Comparison of ENCODE assay signal across 18 cellular contexts in the genomic region with DNA sequence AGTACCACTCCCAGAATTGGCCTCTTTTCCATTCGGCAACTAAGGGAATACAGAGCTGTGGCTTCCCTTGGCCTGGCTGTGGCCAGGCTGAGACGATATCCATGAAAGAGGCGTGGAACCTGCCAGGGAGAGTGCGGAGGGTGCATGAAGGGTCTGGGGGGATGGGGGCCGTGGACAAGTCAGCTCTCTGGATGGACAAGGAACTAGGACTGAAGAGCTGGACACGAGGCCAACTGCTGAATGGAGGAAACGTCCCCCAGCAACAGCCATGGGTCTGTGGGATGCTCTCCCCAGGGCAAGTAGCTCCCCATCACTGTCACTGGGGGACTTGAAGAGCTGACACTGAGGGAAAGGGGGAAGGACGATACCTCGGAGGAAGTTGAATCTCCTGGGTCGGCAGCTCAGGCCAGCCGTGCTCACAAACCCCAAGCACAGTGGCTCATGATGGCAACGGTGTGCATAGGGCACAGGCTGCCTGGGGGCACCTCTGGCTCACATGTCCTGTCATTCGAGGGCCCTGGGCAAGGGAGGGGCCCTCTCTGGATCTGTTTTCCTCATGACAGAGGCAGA. TPM values are rescaled to one million over a fixed set of nuclear protein-coding genes. Genes with fewer than 3 reads are reported as not detected.
DNase-seq lines count a peak whose midpoint lies in the region; ATAC-seq and TF ChIP-seq lines count a peak whose summit lies in the region.
"Had no signal": no experiment of that assay in that cellular context is flagged by ENCODE, and none has a peak within 500 bp of the region (broad histone marks: within the 10 kb centered on the region; RNA-seq: fewer than 3 reads in every experiment).

No MANE protein-coding gene starts in this region.

- H2AK5ac ChIP-seq in neuronal stem cell (ENCODE audit: low read depth, low read length): peak overlapping the region; percentile 37

- ATAC-seq in RWPE2 (ENCODE audit: low read depth) (no peak), GM18858 (IDR thresholded peaks at IDR 0.05; ENCODE audit: unreplicated experiment) (no peak)
- ATAC-seq: CD8-positive, alpha-beta T cell had no signal

- H4K91ac ChIP-seq in neuronal stem cell (ENCODE audit: low read depth, low read length, poor library complexity): no peak overlapping the region

- H4K8ac ChIP-seq in neuronal stem cell (ENCODE audit: low read depth, low read length): no peak overlapping the region

- no peaks in the 10 kb centered on the region for H3K79me1 ChIP-seq in neuronal stem cell (ENCODE audit: low read depth, low read length)

- H3K18ac ChIP-seq in neuronal stem cell (ENCODE audit: low read length): no peak overlapping the region

- H2BK12ac ChIP-seq in neuronal stem cell (ENCODE audit: low read length): no peak overlapping the region

- TF ChIP-seq CTCF in RWPE2 (IDR thresholded peaks at IDR 0.05; ENCODE audit: poor library complexity, severe bottlenecking): no peak

- WGBS in neuronal stem cell (ENCODE audit: extremely low coverage in 2 of 2, insufficient read length in 2 of 2, insufficient replicate concordance in 1 of 2), 2 donors: no CpG with 5 or more reads among the region's 13 CpGs

- DNase-seq in RWPE2 (ENCODE audit: low spot score) (peak; percentile 19), neuronal stem cell (ENCODE audit: low spot score) (no peak), NK-92 (lab: John Stamatoyannopoulos, UW; ENCODE audit: unreplicated experiment) (no peak), SIG-M5 (lab: John Stamatoyannopoulos, UW) (no peak), superior temporal gyrus (ENCODE audit: extremely low spot score) (no peak)
- DNase-seq: C1 segment of cervical spinal cord; CD8-positive, alpha-beta T cell; DMS153; GDM1; Kasumi-1; NCI-H1694; NCI-H2081; NCI-H524 treated with DMSO at 0.1 percent for 48 hours; NCI-H82; SW 1271 had no signal

- no peak overlapping the region for H2BK120ac ChIP-seq in neuronal stem cell (ENCODE audit: low read depth, low read length)

- H3K27me3 ChIP-seq in RWPE2 (ENCODE audit: insufficient read depth, poor library complexity, severe bottlenecking): peaks cover 69% of the 10 kb centered on the region
- peaks cover 6 to 28% (median 24%) of the 10 kb centered on the region in 3 experiments for H3K27me3 ChIP-seq in neuronal stem cell (ENCODE audit: control insufficient read depth in 3 of 3, insufficient read depth in 3 of 3, low read depth in 1 of 3, low read length in 3 of 3)

- H3K4me3 ChIP-seq in RWPE2 (ENCODE audit: severe bottlenecking): no peak overlapping the region
- no peak overlapping the region for H3K4me3 ChIP-seq in neuronal stem cell (ENCODE audit: low read length in 2 of 2)
- H3K4me3 ChIP-seq: Peyer's patch had no signal

- no peak overlapping the region for H3K9ac ChIP-seq in neuronal stem cell (ENCODE audit: low read depth, low read length, poor library complexity)

- H3K23ac ChIP-seq in neuronal stem cell (ENCODE audit: low read depth, low read length, poor library complexity): peak overlapping the region; percentile 65

- H3K36me3 ChIP-seq in RWPE2 (ENCODE audit: low read depth) (no peaks in the 10 kb centered on the region), neuronal stem cell (replicated peaks in 1 of 2; ENCODE audit: control insufficient read depth in 2 of 2, insufficient read depth in 2 of 2, low read length in 2 of 2) (no peaks in the 10 kb centered on the region)
- H3K36me3 ChIP-seq: Peyer's patch had no signal

- no peak overlapping the region for H2AFZ ChIP-seq in neuronal stem cell (ENCODE audit: low read length)

- no peak overlapping the region for H2BK15ac ChIP-seq in neuronal stem cell (ENCODE audit: low read length)

- H3K9me3 ChIP-seq in RWPE2 (ENCODE audit: severe bottlenecking) (no peaks in the 10 kb centered on the region), neuronal stem cell (replicated peaks in 1 of 2; ENCODE audit: control insufficient read depth in 2 of 2, insufficient read depth in 1 of 2, low read depth in 1 of 2, low read length in 2 of 2) (no peaks in the 10 kb centered on the region)
- H3K9me3 ChIP-seq: Peyer's patch had no signal

- H3K27ac ChIP-seq in RWPE2 (ENCODE audit: poor library complexity, severe bottlenecking): no peak overlapping the region
- H3K27ac ChIP-seq in cingulate gyrus (ENCODE audit: low read depth, low read length): peak overlapping the region; percentile 13
- no peak overlapping the region for H3K27ac ChIP-seq in neuronal stem cell (replicated peaks; ENCODE audit: low read length)
- H3K27ac ChIP-seq: Peyer's patch had no signal

- H2BK5ac ChIP-seq in neuronal stem cell (ENCODE audit: low read length): no peak overlapping the region

- H3K4ac ChIP-seq in neuronal stem cell (ENCODE audit: low read length): peak overlapping the region; percentile 11

- H3K4me1 ChIP-seq in RWPE2 (ENCODE audit: insufficient read depth, poor library complexity, severe bottlenecking) (no peaks in the 10 kb centered on the region), neuronal stem cell (ENCODE audit: control insufficient read depth in 2 of 2, insufficient read depth in 1 of 2, low read depth in 1 of 2, low read length in 2 of 2) (peaks cover 0 to 3% of the 10 kb centered on the region in 2 donors)

- no peak overlapping the region for H3K4me2 ChIP-seq in neuronal stem cell (ENCODE audit: insufficient read depth, low read length, poor library complexity, severe bottlenecking)

- no peak overlapping the region for H3K14ac ChIP-seq in neuronal stem cell (ENCODE audit: low read length)

RNA-seq across cellular contexts. Expression of gene OLFM1, which starts 4.1 kb away (rescaled TPM):
- polyA plus RNA-seq in neuronal stem cell (2013, experiment 1 of 2): 5.8 TPM
- 5.8 TPM for polyA plus RNA-seq in neuronal stem cell (2013, experiment 2 of 2)
